1 cellular context compared by ENCODE assay signal in genomic region chr1:87113313-87113712, GRCh38.
TF ChIP-seq lines count a peak whose summit lies in the region.

No MANE protein-coding gene starts in this region.

TF ChIP-seq in IMR-90, 13 proteins besides CTCF, POLR2A, EP300 and RAD21 (continued from another document):
- TF ChIP-seq USF2 (IDR thresholded peaks at IDR 0.05; ENCODE audit: low read depth, low read length) (peak; percentile 52), MXI1 (IDR thresholded peaks at IDR 0.05; ENCODE audit: borderline replicate concordance, low read depth, low read length) (no peak), CEBPB (IDR thresholded peaks at IDR 0.05; ENCODE audit: low read depth, low read length) (no peak), NFE2L2 (IDR thresholded peaks at IDR 0.05; ENCODE audit: low read depth, low read length) (no peak)
TF ChIP-seq in IMR-90: peak in this region for 1.
